7 cellular contexts compared by ENCODE assay signal in genomic region chr20:34515484-34516037, GRCh38. TPM values are rescaled to one million over a fixed set of nuclear protein-coding genes. Genes with fewer than 3 reads are reported as not detected.
DNase-seq lines count a peak whose midpoint lies in the region; ATAC-seq and TF ChIP-seq lines count a peak whose summit lies in the region.

No MANE protein-coding gene starts in this region.

- H3K27ac Mint-ChIP-seq in WTC11: peak overlapping the region; percentile 98

- peak overlapping the region; percentile 94 to 98 for H3K27ac ChIP-seq in left lung

- CTCF ChIA-PET in WTC11 (lab: Charles Lee): interaction anchor here (0.6 to 4.2 kb wide), 9 partner anchors 10 to 325 kb away, joined by 3 to 60 read pairs (median 5); partner anchors contain the start of gene ITCH

- no peaks in the 10 kb centered on the region for H3K27me3 Mint-ChIP-seq in WTC11 (ENCODE audit: low read depth)

- H3K4me1 ChIP-seq in left lung: peaks cover 15 to 45% of the 10 kb centered on the region in 2 donors

- peak; percentile 38 for DNase-seq in NCI-H1694 treated with DMSO at 0.1 percent for 48 hours (lab: John Stamatoyannopoulos, UW)
- DNase-seq in WTC11 (ENCODE audit: low spot score): peak; percentile 85
- DNase-seq in central memory CD4-positive, alpha-beta T cell: peak; percentile 74
- DNase-seq in left lung: peak; percentile 79 to 81
- peak in 2 of 3 donors; percentile 33 to 54 for DNase-seq in stimulated activated CD4-positive, alpha-beta T cell treated with anti-CD3 and anti-CD28 coated beads, TNF-alpha, amount 100 ng/mL, for 1 hour (ENCODE audit: low read depth in 3 of 3, low spot score in 1 of 3)

- no peaks in the 10 kb centered on the region for H3K9me3 Mint-ChIP-seq in WTC11

- POLR2A ChIA-PET in WTC11 (lab: Charles Lee): interaction anchor here (0.7 to 1.4 kb wide), 7 partner anchors 10 to 213 kb away, joined by 3 to 12 read pairs (median 4); partner anchors contain the start of genes AHCY and ITCH

- peaks cover 20% of the 10 kb centered on the region for H3K4me1 Mint-ChIP-seq in WTC11

- H3K36me3 ChIP-seq in left lung: peaks cover 0 to 30% of the 10 kb centered on the region in 2 donors

- H3K4me3 ChIP-seq in left lung: peak overlapping the region; percentile 82 to 93

- H3K36me3 Mint-ChIP-seq in WTC11: no peaks in the 10 kb centered on the region

- ATAC-seq in GM18505 (IDR thresholded peaks at IDR 0.05; ENCODE audit: unreplicated experiment) (peak; percentile 45), HG02840 (IDR thresholded peaks at IDR 0.05; ENCODE audit: low FRiP score, unreplicated experiment) (peak; percentile 40), WTC11 (peak; percentile 78), left lung (peak; percentile 83)

- TF ChIP-seq CTCF in WTC11 (IDR thresholded peaks at IDR 0.05) (no peak), left lung (IDR thresholded peaks at IDR 0.05) (no peak)

- H3K4me3 Mint-ChIP-seq in WTC11: peak overlapping the region; percentile 97

- TF ChIP-seq POLR2A in GM18505 (IDR thresholded peaks at IDR 0.05; ENCODE audit: borderline replicate concordance, extremely low read depth, insufficient read depth, insufficient read length): peak; percentile 64

- H3K27me3 ChIP-seq in left lung: no peaks in the 10 kb centered on the region

- intact Hi-C loops in left lung (cut with DNase I): no loop called here

- no peaks in the 10 kb centered on the region for H3K9me3 ChIP-seq in left lung

TF ChIP-seq in WTC11, 78 proteins besides CTCF, POLR2A, EP300 and RAD21 (continues in another document):
- TF ChIP-seq RORB (CRISPR knock-in tag; IDR thresholded peaks at IDR 0.05) (no peak), NR1H2 (CRISPR knock-in tag; IDR thresholded peaks at IDR 0.05) (no peak), ESRRA (CRISPR knock-in tag; IDR thresholded peaks at IDR 0.05; ENCODE audit: borderline replicate concordance) (no peak), FOXP4 (CRISPR knock-in tag; IDR thresholded peaks at IDR 0.05) (no peak), JAZF1 (CRISPR knock-in tag; IDR thresholded peaks at IDR 0.05) (no peak), HMGXB4 (CRISPR knock-in tag; IDR thresholded peaks at IDR 0.05) (no peak), TCF7 (CRISPR knock-in tag; IDR thresholded peaks at IDR 0.05; ENCODE audit: low read depth) (no peak), ZNF425 (CRISPR knock-in tag; conservative IDR thresholded peaks at IDR 0.05) (no peak), GRHL2 (CRISPR knock-in tag; IDR thresholded peaks at IDR 0.05; ENCODE audit: insufficient replicate concordance, severe bottlenecking) (no peak), ATF1 (CRISPR knock-in tag; IDR thresholded peaks at IDR 0.05) (no peak), ZNF396 (CRISPR knock-in tag; IDR thresholded peaks at IDR 0.05; ENCODE audit: borderline replicate concordance) (no peak), ZNF219 (CRISPR knock-in tag; IDR thresholded peaks at IDR 0.05; ENCODE audit: borderline replicate concordance) (no peak), MYBL2 (CRISPR knock-in tag; IDR thresholded peaks at IDR 0.05) (no peak), ZMAT4 (CRISPR knock-in tag; IDR thresholded peaks at IDR 0.05) (no peak), NFYB (CRISPR knock-in tag; conservative IDR thresholded peaks at IDR 0.05; ENCODE audit: low read depth) (no peak), E2F4 (CRISPR knock-in tag; IDR thresholded peaks at IDR 0.05; ENCODE audit: borderline replicate concordance, low read depth) (no peak), ZNF138 (CRISPR knock-in tag; conservative IDR thresholded peaks at IDR 0.05) (no peak), FOXP1 (CRISPR knock-in tag; IDR thresholded peaks at IDR 0.05; ENCODE audit: borderline replicate concordance) (peak; percentile 48; the same call in 1 of the 2 replicates), RELA (CRISPR knock-in tag; IDR thresholded peaks at IDR 0.05; ENCODE audit: borderline replicate concordance) (no peak), ELF4 (CRISPR knock-in tag; IDR thresholded peaks at IDR 0.05; ENCODE audit: low read depth) (no peak), ZNF671 (CRISPR knock-in tag; IDR thresholded peaks at IDR 0.05) (no peak), TEAD4 (CRISPR knock-in tag; IDR thresholded peaks at IDR 0.05) (no peak), IRF2 (CRISPR knock-in tag; IDR thresholded peaks at IDR 0.05; ENCODE audit: borderline replicate concordance, low read depth) (no peak), OVOL2 (CRISPR knock-in tag; IDR thresholded peaks at IDR 0.05; ENCODE audit: borderline replicate concordance) (no peak), NR3C1 (CRISPR knock-in tag; conservative IDR thresholded peaks at IDR 0.05; ENCODE audit: low read depth) (no peak), CDX4 (CRISPR knock-in tag; IDR thresholded peaks at IDR 0.05; ENCODE audit: borderline replicate concordance) (no peak), EMX1 (CRISPR knock-in tag; IDR thresholded peaks at IDR 0.05) (no peak)

RNA-seq across cellular contexts. Expression of gene DYNLRB1, which starts 0.7 kb away (rescaled TPM):
- 99.3 to 126 TPM (median 115 TPM) in 3 replicates for total RNA-seq in WTC11 (2021)
- 100 to 1,000 TPM; 110 to 133 TPM for total RNA-seq in left lung

RNA-seq across cellular contexts. Expression of gene MAP1LC3A, which starts 43.0 kb away (rescaled TPM):
- total RNA-seq in WTC11 (2021) (7.5 to 12.1 TPM (median 11.3 TPM) in 3 replicates), left lung (10 to 100 TPM; 17.4 to 68.8 TPM)

Comparison
In these comparisons a context has a peak if more than half of its experiments do, and no peak if none do; other contexts are left out.
1. Peak in every context shown above with its lines: DNase-seq, ATAC-seq, H3K4me3 ChIP-seq and H3K27ac ChIP-seq.